Comparison of ENCODE assay signal across 17 cellular contexts in the genomic region with DNA sequence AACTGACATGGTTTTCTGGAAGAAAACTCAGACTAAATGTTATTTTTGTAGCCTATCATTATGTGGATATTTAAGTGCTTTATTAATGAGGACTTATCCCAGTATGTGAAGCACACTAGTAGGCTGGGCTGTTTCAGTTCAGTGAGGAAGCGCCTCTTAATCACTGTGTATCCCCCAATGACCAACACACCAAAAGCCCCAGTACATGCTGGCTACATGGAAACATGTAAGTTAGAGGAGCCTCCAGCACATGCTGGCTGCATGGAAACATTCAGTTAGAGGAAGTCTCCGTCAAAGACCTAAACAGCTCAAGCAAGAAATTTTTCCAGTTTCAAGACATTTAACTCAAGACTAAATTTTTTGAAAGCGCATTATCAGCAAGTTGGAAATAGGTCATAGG. TPM values are rescaled to one million over a fixed set of nuclear protein-coding genes. Genes with fewer than 3 reads are reported as not detected.
A peak's percentile ranks its signal among the peaks of the same experiment; 100 is the strongest.
DNase-seq lines count a peak whose midpoint lies in the region; ATAC-seq and TF ChIP-seq lines count a peak whose summit lies in the region.
"Had no signal": no experiment of that assay in that cellular context is flagged by ENCODE, and none has a peak within 500 bp of the region (broad histone marks: within the 10 kb centered on the region; RNA-seq: fewer than 3 reads in every experiment).

No MANE protein-coding gene starts in this region.

- 0 out of 4 replicates have a peak overlapping the region, but pooled peaks of 1 of the 2 experiments have one; percentile 8 for H4K8ac ChIP-seq in IMR-90 (ENCODE audit: low read depth in 2 of 2, low read length in 2 of 2)

- H2BK5ac ChIP-seq in IMR-90 (ENCODE audit: low read depth, low read length, poor library complexity, severe bottlenecking) = no peak overlapping the region

- H3K9me1 ChIP-seq in IMR-90 (ENCODE audit: insufficient read depth, low read length) = peaks cover 6% of the 10 kb centered on the region

- TF ChIP-seq RAD21 in IMR-90 (IDR thresholded peaks at IDR 0.05; ENCODE audit: low read length) = no peak

- peaks cover 4% of the 10 kb centered on the region for H4K20me1 ChIP-seq in IMR-90 (ENCODE audit: insufficient read depth, low read length)

- no peak overlapping the region for H3K56ac ChIP-seq in IMR-90 (ENCODE audit: extremely low read depth, insufficient read depth, low read length)

- no peak overlapping the region for H2AK5ac ChIP-seq in IMR-90 (ENCODE audit: low read depth, low read length)

- H3K9ac ChIP-seq in IMR-90 (ENCODE audit: low read depth, low read length) = no peak overlapping the region
- H3K9ac ChIP-seq: KMS-11 had no signal

- no peaks in the 10 kb centered on the region for H3K9me3 Mint-ChIP-seq in activated naive CD8-positive, alpha-beta T cell (ENCODE audit: low read depth)
- no peaks in the 10 kb centered on the region for H3K9me3 Mint-ChIP-seq in activated naive CD8-positive, alpha-beta T cell treated with anti-CD3 and anti-CD28 coated beads, Interleukin-2, amount 50 U/mL, for 24 hours
- H3K9me3 Mint-ChIP-seq: CD14-positive monocyte; CD8-positive, alpha-beta memory T cell; IgD-negative memory B cell had no signal

- no peak overlapping the region for H2BK120ac ChIP-seq in IMR-90 (ENCODE audit: low read depth, low read length)

- H3K4me1 ChIP-seq in IMR-90 (ENCODE audit: control insufficient read depth, insufficient read depth, low read length) (peaks cover 14% of the 10 kb centered on the region), BE2C (no peaks in the 10 kb centered on the region)
- H3K4me1 ChIP-seq: Caco-2 had no signal

- BruUV-seq in IMR-90 (replicated peaks; lab: Mats Ljungman, UMichigan) = no TSS peak

- H3K4me2 ChIP-seq in IMR-90 (ENCODE audit: low read depth, low read length) = no peak overlapping the region
- H3K4me2 ChIP-seq: KMS-11 had no signal

- H3K27ac Mint-ChIP-seq in activated naive CD8-positive, alpha-beta T cell = peak overlapping the region; percentile 10
- H3K27ac Mint-ChIP-seq in activated naive CD8-positive, alpha-beta T cell treated with anti-CD3 and anti-CD28 coated beads, Interleukin-2, amount 50 U/mL, for 24 hours = no peak overlapping the region
- H3K27ac Mint-ChIP-seq: CD14-positive monocyte; CD8-positive, alpha-beta memory T cell had no signal

- H3K79me1 ChIP-seq in IMR-90 (ENCODE audit: low read depth in 1 of 2, low read length in 2 of 2) = peaks cover 21 to 43% of the 10 kb centered on the region in 2 experiments

- no peak for DNase-seq in activated naive CD8-positive, alpha-beta T cell treated with anti-CD3 and anti-CD28 coated beads, Interleukin-2, amount 50 U/mL, for 24 hours
- DNase-seq in IMR-90 (no peak), dorsolateral prefrontal cortex (no peak), hypothalamus (lab: John Stamatoyannopoulos, UW) (no peak), BE2C (no peak), NCI-H2081 (lab: John Stamatoyannopoulos, UW) (no peak)
- DNase-seq: 8988T; AML-193; Caco-2; CD8-positive, alpha-beta memory T cell; DND-41; GDM1 had no signal

- H4K5ac ChIP-seq in IMR-90 (ENCODE audit: low read depth, low read length) = peak overlapping the region; percentile 54; the same call in 1 of the 2 replicates

- no peak for TF ChIP-seq POLR2A in IMR-90 (IDR thresholded peaks at IDR 0.05; ENCODE audit: low read depth, low read length)

- H3K4me3 ChIP-seq in IMR-90 (ENCODE audit: insufficient read depth, low read depth, low read length) (no peak overlapping the region), dorsolateral prefrontal cortex (no peak overlapping the region), BE2C (ENCODE audit: low read depth, low read length) (no peak overlapping the region)
- H3K4me3 ChIP-seq: HAP-1 had no signal

- POLR2A ChIA-PET in IMR-90 (lab: Charles Lee; ENCODE audit: unreplicated experiment) = no interaction called here

- no peak for TF ChIP-seq CTCF in IMR-90 (conservative IDR thresholded peaks at IDR 0.05; ENCODE audit: low read depth, low read length)
- no peak for TF ChIP-seq CTCF in dorsolateral prefrontal cortex (IDR thresholded peaks at IDR 0.05 in 54 of 56, conservative IDR thresholded peaks at IDR 0.05 in 2 of 56; ENCODE audit: low read depth in 1 of 56, partially characterized antibody in 56 of 56)
- TF ChIP-seq CTCF in BE2C (IDR thresholded peaks at IDR 0.05; ENCODE audit: low read depth, low read length) = no peak

- dilution Hi-C loops in IMR-90 (cut with HindIII; ENCODE audit: low sequenced_read_pairs, unreplicated experiment) = no loop called here

- no peaks in the 10 kb centered on the region for H3K27me3 Mint-ChIP-seq in activated naive CD8-positive, alpha-beta T cell
- H3K27me3 Mint-ChIP-seq in activated naive CD8-positive, alpha-beta T cell treated with anti-CD3 and anti-CD28 coated beads, Interleukin-2, amount 50 U/mL, for 24 hours = no peaks in the 10 kb centered on the region
- H3K27me3 Mint-ChIP-seq: CD8-positive, alpha-beta memory T cell; IgD-negative memory B cell had no signal

- in situ Hi-C loops in IMR-90 (cut with MboI; ENCODE audit: low sequenced_read_pairs) = loop anchor here (25.0 kb wide), 1 partner anchor 382 kb away; the partner anchor contains the start of gene SYNE3

- no CpG with 5 or more reads among the region's 3 CpGs for WGBS in IMR-90 (ENCODE audit: extremely low coverage in 2 of 2, insufficient read length in 1 of 2), 2 experiments

- peaks cover 10% of the 10 kb centered on the region for H3K36me3 Mint-ChIP-seq in activated naive CD8-positive, alpha-beta T cell
- peaks cover 44% of the 10 kb centered on the region for H3K36me3 Mint-ChIP-seq in activated naive CD8-positive, alpha-beta T cell treated with anti-CD3 and anti-CD28 coated beads, Interleukin-2, amount 50 U/mL, for 24 hours (ENCODE audit: low read depth)

- CTCF ChIA-PET in IMR-90 (lab: Yijun Ruan, JAX) = no interaction called here

- H3K4ac ChIP-seq in IMR-90 (ENCODE audit: low read depth, low read length) = no peak overlapping the region

- no peak overlapping the region for H3K14ac ChIP-seq in IMR-90 (replicated peaks; ENCODE audit: low read depth, low read length)

- no peaks in the 10 kb centered on the region for H3K9me3 ChIP-seq in IMR-90 (ENCODE audit: control insufficient read depth, insufficient read depth, low read length)
- H3K9me3 ChIP-seq in BE2C = no peaks in the 10 kb centered on the region
- H3K9me3 ChIP-seq: Caco-2, HAP-1 had no signal

- H2BK20ac ChIP-seq in IMR-90 (ENCODE audit: low read depth, low read length) = no peak overlapping the region

- no peak overlapping the region for H2AFZ ChIP-seq in IMR-90 (replicated peaks; ENCODE audit: low read length, poor library complexity)

- H3K23ac ChIP-seq in IMR-90 (ENCODE audit: low read depth, low read length) = no peak overlapping the region

- peaks cover 36% of the 10 kb centered on the region for H3K4me1 Mint-ChIP-seq in activated naive CD8-positive, alpha-beta T cell (ENCODE audit: low read depth)
- H3K4me1 Mint-ChIP-seq in activated naive CD8-positive, alpha-beta T cell treated with anti-CD3 and anti-CD28 coated beads, Interleukin-2, amount 50 U/mL, for 24 hours = peaks cover 18% of the 10 kb centered on the region

- H3K27ac ChIP-seq in IMR-90 (ENCODE audit: insufficient read depth, low read length) (no peak overlapping the region), dorsolateral prefrontal cortex (peak overlapping the region in 37 of 59 donors; percentile 2 to 99 (median 93))
- H3K27ac ChIP-seq: KMS-11 had no signal

- no peak overlapping the region for H2AK9ac ChIP-seq in IMR-90 (replicated peaks; ENCODE audit: low read depth, low read length, poor library complexity)

- no peak for ATAC-seq in activated naive CD8-positive, alpha-beta T cell treated with anti-CD3 and anti-CD28 coated beads, Interleukin-2, amount 50 U/mL, for 24 hours
- ATAC-seq in IMR-90 (ENCODE audit: low read depth) = no peak

- H4K91ac ChIP-seq in IMR-90 (ENCODE audit: insufficient read depth, low read depth, low read length) = no peak overlapping the region

- H3K4me3 Mint-ChIP-seq in activated naive CD8-positive, alpha-beta T cell = no peak overlapping the region
- H3K4me3 Mint-ChIP-seq in activated naive CD8-positive, alpha-beta T cell treated with anti-CD3 and anti-CD28 coated beads, Interleukin-2, amount 50 U/mL, for 24 hours = no peak overlapping the region
- H3K4me3 Mint-ChIP-seq: CD14-positive monocyte; CD8-positive, alpha-beta memory T cell; IgD-negative memory B cell had no signal

- intact Hi-C loops in IMR-90 (cut with micrococcal nuclease) = no loop called here
- intact Hi-C loops in dorsolateral prefrontal cortex (cut with DNase I) = no loop called here

- peaks cover 3% of the 10 kb centered on the region; the same call in 1 of the 2 replicates for H3K36me3 ChIP-seq in IMR-90 (ENCODE audit: control insufficient read depth, insufficient read depth, low read length)
- peaks cover 40% of the 10 kb centered on the region for H3K36me3 ChIP-seq in BE2C

- no peak overlapping the region for H2BK15ac ChIP-seq in IMR-90 (ENCODE audit: low read depth, low read length)

- no peak overlapping the region for H3K18ac ChIP-seq in IMR-90 (ENCODE audit: low read depth, low read length)

- H3K27me3 ChIP-seq in IMR-90 (ENCODE audit: control insufficient read depth, insufficient read depth, low read length) (no peaks in the 10 kb centered on the region), dorsolateral prefrontal cortex (no peaks in the 10 kb centered on the region), BE2C (no peaks in the 10 kb centered on the region)

TF ChIP-seq in IMR-90, 13 proteins besides CTCF, POLR2A, EP300 and RAD21:
- TF ChIP-seq MAZ (IDR thresholded peaks at IDR 0.05; ENCODE audit: borderline replicate concordance, low read depth, low read length) (no peak), BHLHE40 (IDR thresholded peaks at IDR 0.05; ENCODE audit: low read depth, low read length) (no peak)

RNA-seq across cellular contexts. Expression of gene DICER1, which starts 26.8 kb away (rescaled TPM):
- 41.7 and 49.5 TPM in 2 replicates for total RNA-seq in IMR-90 (2012; rRNA removed)
- 8.3 and 9.7 TPM in 2 replicates for polyA plus RNA-seq in IMR-90 (2012; rRNA removed)
- 2.3 and 2.8 TPM in 2 replicates for polyA plus RNA-seq in IMR-90 (2012; cell fraction: cytosol; rRNA removed)
- 6.1 and 45.4 TPM in 2 replicates for polyA plus RNA-seq in IMR-90 (2012; cell fraction: nucleus; rRNA removed; ENCODE audit: low replicate concordance)
- 100 to 1,000 TPM in 25 of 120 experiments, 10 to 100 TPM in 95; 58.4 to 196 (median 82.9) TPM for total RNA-seq in dorsolateral prefrontal cortex
- polyA plus RNA-seq in BE2C (2012; ENCODE audit: insufficient read depth, insufficient read length, low read depth) = 12.1 TPM
